26 cellular contexts compared by ENCODE assay signal in the genomic region with DNA sequence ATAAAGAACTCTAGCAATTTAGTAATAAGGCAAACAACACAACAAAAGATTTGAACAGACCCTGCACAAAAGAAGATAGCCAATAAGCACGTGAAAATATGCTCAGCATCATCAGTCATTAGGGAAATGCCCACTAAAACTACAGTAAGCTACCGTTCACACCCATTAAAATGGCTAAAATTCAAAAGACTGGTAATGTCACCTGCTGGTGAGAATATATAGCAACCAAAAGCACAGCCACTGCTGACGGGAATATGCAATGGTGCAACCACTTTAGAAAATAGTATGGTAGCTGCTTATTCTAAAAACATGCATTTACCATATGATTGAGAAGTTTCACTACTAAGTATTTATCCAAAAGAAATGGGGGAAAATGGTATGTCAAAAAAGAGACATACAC.
"Had no signal": no experiment of that assay in that cellular context is flagged by ENCODE, and none has a peak within 500 bp of the region (broad histone marks: within the 10 kb centered on the region; RNA-seq: fewer than 3 reads in every experiment).

No MANE protein-coding gene starts in this region.

- H3K4me1 ChIP-seq: colonic mucosa, upper lobe of left lung had no signal

- H3K9me3 ChIP-seq: colonic mucosa, thoracic aorta had no signal

- H3K36me3 ChIP-seq: colonic mucosa, thoracic aorta, upper lobe of left lung had no signal

- ATAC-seq: activated CD4-positive, CD25-positive, alpha-beta regulatory T cell treated with anti-CD3 and anti-CD28 coated beads, Interleukin-2, amount 50 U/mL, for 24 hours; activated T-cell treated with anti-CD3 and anti-CD28 coated beads, Interleukin-2, amount 50 U/mL, for 72 hours; effector memory CD8-positive, alpha-beta T cell; esophagus mucosa; left ventricle myocardium superior; natural killer cell had no signal

- H3K27me3 ChIP-seq: colonic mucosa, dorsolateral prefrontal cortex, upper lobe of left lung had no signal

- FAIRE-seq: bronchial epithelial cell, endothelial cell of umbilical vein, frontal cortex, islet of Langerhans had no signal

- DNase-seq: activated CD4-positive, alpha-beta memory T cell treated with anti-CD3 and anti-CD28 coated beads, Interleukin-2, amount 10 ng/mL, durations not matched to agents 7 days and 5 days; activated CD4-positive, alpha-beta T cell treated with anti-CD3 and anti-CD28 coated beads, Interleukin-2, amount 10 ng/mL, durations not matched to agents 24 days and 14 days; activated effector memory CD4-positive, alpha-beta T cell treated with Interleukin-2 at 50 U/mL for 16 hours; activated naive CD4-positive, alpha-beta T cell treated with anti-CD3 and anti-CD28 coated beads, Interleukin-2, amount 10 ng/mL, durations not matched to agents 7 days and 5 days; activated T-cell treated with anti-CD3 and anti-CD28 coated beads, Interleukin-2, amount 50 U/mL, for 72 hours; amygdala; colonic mucosa; dorsolateral prefrontal cortex; effector memory CD8-positive, alpha-beta T cell; hypothalamus; left ventricle myocardium superior; mammary epithelial cell; midbrain; natural killer cell; stimulated activated CD4-positive, alpha-beta T cell treated with anti-CD3 and anti-CD28 coated beads, Interleukin-2, amount 100 ng/mL, for 48 hours; stimulated activated CD8-positive, alpha-beta memory T cell treated with anti-CD3 and anti-CD28 coated beads, Interleukin-4, amount 100 ng/mL, for 48 hours; stimulated activated naive CD4-positive, alpha-beta T cell; upper lobe of left lung had no signal

- H3K27ac ChIP-seq: colonic mucosa, dorsolateral prefrontal cortex, thoracic aorta, upper lobe of left lung, VCaP had no signal

- H3K4me3 ChIP-seq: colonic mucosa, dorsolateral prefrontal cortex, thoracic aorta, upper lobe of left lung had no signal
